In the genomic region with DNA sequence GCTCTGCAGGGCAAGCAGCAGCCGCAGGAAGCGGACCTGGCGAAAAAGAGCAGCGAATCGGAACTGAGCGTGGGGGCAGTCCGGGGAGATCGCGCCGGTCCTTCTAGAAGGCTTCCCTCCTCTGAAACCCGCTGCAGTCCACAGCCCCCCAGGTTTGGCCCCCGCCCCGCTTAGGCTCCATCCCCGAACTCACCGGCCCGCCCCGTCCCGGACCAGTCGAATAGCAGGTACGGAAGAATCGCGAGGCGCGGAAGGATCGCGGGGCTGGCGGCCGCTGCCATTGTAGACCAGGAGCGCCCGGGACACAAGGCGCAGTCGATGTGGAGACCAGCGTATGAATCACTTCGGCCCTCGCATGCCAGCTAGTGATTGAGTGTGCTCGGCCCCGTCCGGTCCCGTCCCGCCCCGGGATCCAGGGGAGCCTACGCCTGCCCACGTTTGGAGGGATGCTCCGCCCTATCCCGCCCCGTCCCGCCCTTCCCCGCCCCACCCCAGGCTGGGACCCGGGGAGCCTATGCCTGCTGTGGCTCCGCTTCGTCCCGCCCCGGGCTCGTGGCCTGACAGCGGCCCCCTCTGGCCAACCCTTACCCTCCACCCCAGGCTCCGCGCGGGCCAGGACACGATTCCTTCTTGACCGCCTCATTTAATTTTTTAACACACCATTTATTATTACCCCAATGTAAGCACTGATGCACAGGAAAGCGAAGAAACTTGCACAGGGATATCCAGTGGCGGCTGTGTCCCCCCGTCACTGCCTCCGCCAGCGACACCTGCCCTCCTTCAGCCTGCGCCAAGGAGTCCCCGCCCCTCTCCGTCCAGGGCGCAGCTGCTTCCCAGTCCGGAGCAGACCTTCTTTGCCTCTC, we compare ENCODE assay signal across 8 cellular contexts. TPM values are rescaled to one million over a fixed set of nuclear protein-coding genes. Genes with fewer than 3 reads are reported as not detected.
DNase-seq lines count a peak whose midpoint lies in the region; ATAC-seq and TF ChIP-seq lines count a peak whose summit lies in the region.

A gene (minus strand): TSS at position 336 of the 863 bp plus-strand sequence. CDS start 55 bp downstream, at position 281.

- H2BK15ac ChIP-seq in mesendoderm (replicated peaks; ENCODE audit: low read depth), result no peak within 1 kb of the TSS

- H3K4me3 Mint-ChIP-seq in activated CD8-positive, alpha-beta memory T cell treated with anti-CD3 and anti-CD28 coated beads, Interleukin-2, amount 10 ng/mL, durations not matched to agents 7 days and 5 days, result peak within 1 kb of the TSS; percentile 69

- CTCF ChIA-PET in activated CD8-positive, alpha-beta memory T cell treated with anti-CD3 and anti-CD28 coated beads, Interleukin-2, amount 10 ng/mL, durations not matched to agents 7 days and 5 days (lab: Charles Lee), result interaction anchor here (0.7 to 3.4 kb wide), 8 partner anchors 11 to 327 kb away, joined by 3 to 45 read pairs (median 8); no protein-coding TSS in a partner anchor

- no peak within 1 kb of the TSS for H2BK120ac ChIP-seq in mesendoderm (ENCODE audit: low read depth, low read length)

- H3K23ac ChIP-seq in mesendoderm (ENCODE audit: low read length), result no peak within 1 kb of the TSS

- no peaks in the 10 kb centered on the region for H3K9me3 Mint-ChIP-seq in activated CD8-positive, alpha-beta memory T cell treated with anti-CD3 and anti-CD28 coated beads, Interleukin-2, amount 10 ng/mL, durations not matched to agents 7 days and 5 days (ENCODE audit: low read depth)

- H4K5ac ChIP-seq in mesendoderm (ENCODE audit: low read length), result no peak within 1 kb of the TSS

- H3K79me2 ChIP-seq in mesendoderm (ENCODE audit: control insufficient read depth, insufficient read depth, low read length), result no peaks in the 10 kb centered on the region

- H3K9me3 ChIP-seq in endocrine pancreas (ENCODE audit: control insufficient read depth, low read length), result no peaks in the 10 kb centered on the region

- peaks cover 31% of the 10 kb centered on the region for H3K4me1 Mint-ChIP-seq in activated CD8-positive, alpha-beta memory T cell treated with anti-CD3 and anti-CD28 coated beads, Interleukin-2, amount 10 ng/mL, durations not matched to agents 7 days and 5 days

- H3K4me3 ChIP-seq in endocrine pancreas (ENCODE audit: control insufficient read depth, insufficient read depth, low read length) (peak within 1 kb of the TSS; percentile 52), mesendoderm (ENCODE audit: low read length) (peak within 1 kb of the TSS; percentile 53)

- no peak within 1 kb of the TSS for H3K4ac ChIP-seq in mesendoderm (ENCODE audit: low read depth, low read length)

- H3K36me3 Mint-ChIP-seq in activated CD8-positive, alpha-beta memory T cell treated with anti-CD3 and anti-CD28 coated beads, Interleukin-2, amount 10 ng/mL, durations not matched to agents 7 days and 5 days, result no peaks in the 10 kb centered on the region

- peak within 1 kb of the TSS; percentile 56 for H3K4me2 ChIP-seq in mesendoderm (ENCODE audit: low read length)

- ATAC-seq in GM18505 (IDR thresholded peaks at IDR 0.05; ENCODE audit: unreplicated experiment), result peak; percentile 73
- peak; percentile 60 for ATAC-seq in HG03039 (IDR thresholded peaks at IDR 0.05; ENCODE audit: unreplicated experiment)
- ATAC-seq in activated CD8-positive, alpha-beta memory T cell treated with anti-CD3 and anti-CD28 coated beads, Interleukin-2, amount 10 ng/mL, durations not matched to agents 7 days and 5 days, result peak; percentile 87

- H3K27me3 Mint-ChIP-seq in activated CD8-positive, alpha-beta memory T cell treated with anti-CD3 and anti-CD28 coated beads, Interleukin-2, amount 10 ng/mL, durations not matched to agents 7 days and 5 days, result peaks cover 22% of the 10 kb centered on the region

- H2BK5ac ChIP-seq in mesendoderm (ENCODE audit: low read length), result no peak within 1 kb of the TSS

- H3K79me1 ChIP-seq in mesendoderm (ENCODE audit: low read length), result no peaks in the 10 kb centered on the region

- H3K4me1 ChIP-seq in endocrine pancreas (ENCODE audit: control insufficient read depth, insufficient read depth, low read length) (no peaks in the 10 kb centered on the region), mesendoderm (ENCODE audit: control insufficient read depth, low read depth, low read length) (no peaks in the 10 kb centered on the region)

- DNase-seq in NCI-H524 (lab: John Stamatoyannopoulos, UW) (peak; percentile 88 to 90), mesendoderm (peak; percentile 94), AML-193 (lab: John Stamatoyannopoulos, UW) (no peak)
- peak; percentile 85 for DNase-seq in activated CD8-positive, alpha-beta memory T cell treated with anti-CD3 and anti-CD28 coated beads, Interleukin-2, amount 10 ng/mL, durations not matched to agents 7 days and 5 days
- peak; percentile 41 for DNase-seq in stimulated activated CD8-positive, alpha-beta memory T cell treated with anti-CD3 and anti-CD28 coated beads, Interleukin-12 subunit alpha, Interleukin-12 subunit beta, amount 100 ng/mL, for 1 hour (ENCODE audit: low read depth)

- H3K9ac ChIP-seq in endocrine pancreas (ENCODE audit: control insufficient read depth, insufficient read depth, low read length), result peak within 1 kb of the TSS; percentile 5
- H3K9ac ChIP-seq in mesendoderm (ENCODE audit: low read length), result peak within 1 kb of the TSS; percentile 67

- no peaks in the 10 kb centered on the region for H3K36me3 ChIP-seq in endocrine pancreas (ENCODE audit: control insufficient read depth, insufficient read depth, low read length)
- no peaks in the 10 kb centered on the region for H3K36me3 ChIP-seq in mesendoderm (ENCODE audit: control insufficient read depth, insufficient read depth, low read length)

- H3K27ac ChIP-seq in mesendoderm (ENCODE audit: low read depth, low read length), result no peak within 1 kb of the TSS

- WGBS in mesendoderm (ENCODE audit: extremely low coverage, insufficient coverage, low lambda C conversion rate), result no CpG with 5 or more reads among the region's 70 CpGs

- H3K56ac ChIP-seq in mesendoderm (ENCODE audit: low read length), result peak within 1 kb of the TSS; percentile 75

- H3K27me3 ChIP-seq in endocrine pancreas (ENCODE audit: control insufficient read depth, insufficient read depth, low read length) (no peaks in the 10 kb centered on the region), mesendoderm (ENCODE audit: insufficient read depth, low read length, poor library complexity) (no peaks in the 10 kb centered on the region)

- no peak within 1 kb of the TSS for H2AK5ac ChIP-seq in mesendoderm (ENCODE audit: low read length)

- H4K8ac ChIP-seq in mesendoderm (ENCODE audit: low read depth, low read length), result no peak within 1 kb of the TSS

- H3K27ac Mint-ChIP-seq in activated CD8-positive, alpha-beta memory T cell treated with anti-CD3 and anti-CD28 coated beads, Interleukin-2, amount 10 ng/mL, durations not matched to agents 7 days and 5 days, result peak within 1 kb of the TSS; percentile 26

- peak within 1 kb of the TSS; percentile 41 for H3K18ac ChIP-seq in mesendoderm (ENCODE audit: low read length)

- TF ChIP-seq POLR2A in GM18505 (IDR thresholded peaks at IDR 0.05; ENCODE audit: borderline replicate concordance, extremely low read depth, insufficient read depth, insufficient read length), result no peak

RNA-seq across cellular contexts. Expression of the gene that starts here (rescaled TPM):
- 1 to 10 TPM; 1.4 to 2.1 TPM for total RNA-seq in activated CD8-positive, alpha-beta memory T cell treated with anti-CD3 and anti-CD28 coated beads, Interleukin-2, amount 10 ng/mL, durations not matched to agents 7 days and 5 days
- 4.1 TPM for polyA plus RNA-seq in mesendoderm (2013, experiment 1 of 2)
- polyA plus RNA-seq in mesendoderm (2013, experiment 2 of 2), result 4.0 TPM

Comparison
In these comparisons a context has a peak if more than half of its experiments do, and no peak if none do; other contexts are left out.
1. DNase-seq: peak in NCI-H524 (2 of 2), activated CD8-positive, alpha-beta memory T cell treated with anti-CD3 and anti-CD28 coated beads, Interleukin-2, amount 10 ng/mL, durations not matched to agents 7 days and 5 days (single experiment), mesendoderm (single experiment) and stimulated activated CD8-positive, alpha-beta memory T cell treated with anti-CD3 and anti-CD28 coated beads, Interleukin-12 subunit alpha, Interleukin-12 subunit beta, amount 100 ng/mL, for 1 hour (single experiment); none in AML-193 (0 of 2).
2. Peak in every context shown above with its lines, with median percentiles within 50 percentile points of each other: ATAC-seq.